9 cellular contexts compared by ENCODE assay signal in the genomic region with DNA sequence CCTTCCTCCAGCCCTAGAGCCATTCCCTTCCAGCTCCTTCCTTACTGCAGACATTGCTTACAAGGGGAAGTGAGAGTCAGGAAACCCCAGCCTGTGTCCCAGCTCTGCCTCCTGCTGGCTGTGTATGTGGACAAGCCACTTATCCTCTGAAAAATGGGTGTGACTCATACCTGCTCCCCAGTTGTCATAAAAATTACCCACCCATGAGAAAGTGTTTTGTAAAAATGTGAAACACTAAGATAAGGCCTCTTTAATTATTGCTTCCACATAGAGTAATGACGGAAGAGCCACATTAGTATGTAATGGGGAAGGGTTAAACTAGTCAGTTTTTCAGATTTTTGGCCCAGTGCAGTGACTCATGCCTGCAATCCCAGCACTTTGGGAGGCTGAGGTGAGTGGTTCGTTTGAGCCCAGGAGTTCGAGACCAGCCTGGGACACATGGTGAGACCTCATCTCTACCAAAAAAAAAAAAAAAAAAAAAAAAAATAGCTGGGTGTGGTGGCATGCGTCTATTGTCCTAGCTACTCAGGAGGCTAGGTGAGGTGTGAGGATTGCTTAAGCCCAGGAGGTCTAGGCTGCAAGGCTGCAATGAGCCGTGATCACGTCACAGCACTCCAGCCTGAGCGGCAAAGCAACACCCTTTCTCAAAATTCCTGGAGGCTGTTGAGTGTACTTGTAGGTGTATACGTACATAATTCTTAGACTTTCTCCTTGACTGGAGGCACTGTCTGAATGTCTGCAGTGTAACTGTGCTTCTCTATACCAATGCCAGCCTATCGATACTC.
DNase-seq lines count a peak whose midpoint lies in the region; ATAC-seq, FAIRE-seq and TF ChIP-seq lines count a peak whose summit lies in the region.
"Had no signal": no experiment of that assay in that cellular context is flagged by ENCODE, and none has a peak within 500 bp of the region (broad histone marks: within the 10 kb centered on the region; RNA-seq: fewer than 3 reads in every experiment).

No MANE protein-coding gene starts in this region.

- no peak for ATAC-seq in HG02973 (IDR thresholded peaks at IDR 0.05; ENCODE audit: unreplicated experiment)

- H3K4me3 ChIP-seq in stomach = no peak overlapping the region
- no peak overlapping the region for H3K4me3 ChIP-seq in testis
- no peak overlapping the region for H3K4me3 ChIP-seq in tibial artery

- intact Hi-C loops in stomach (cut with DNase I; ENCODE audit: low total_unique reads) (no loop called here), testis (cut with DNase I; ENCODE audit: low total_unique reads) (no loop called here), tibial artery (cut with DNase I; ENCODE audit: low total_unique reads) (no loop called here)

- no peak for TF ChIP-seq POLR2A in stomach (IDR thresholded peaks at IDR 0.05)
- TF ChIP-seq POLR2A in testis (IDR thresholded peaks at IDR 0.05) = no peak

- FAIRE-seq in RCC 7860 (lab: Jason Lieb, UNC) = peak; percentile 96

- WGBS in stomach, 5 donors = 86 to 93% (median 91%) methylated on average over 9 of the region's 9 CpGs
- WGBS in testis, 2 donors = 90 to 92% methylated on average over 9 of the region's 9 CpGs

- peak overlapping the region; percentile 30 for H3K4me3 Mint-ChIP-seq in glutamatergic neuron (ENCODE audit: unreplicated experiment)
- H3K4me3 Mint-ChIP-seq: activated B cell treated with CpG ODN at 0.5 μM for 24 hours had no signal

- H3K4me1 ChIP-seq in stomach (peaks cover 5 to 12% (median 10%) of the 10 kb centered on the region in 4 donors), testis (no peaks in the 10 kb centered on the region), tibial artery (no peaks in the 10 kb centered on the region)

- H3K27ac ChIP-seq in stomach (peak overlapping the region in 3 of 5 donors; percentile 54 to 77 (median 61)), testis (no peak overlapping the region), tibial artery (no peak overlapping the region)

- TF ChIP-seq CTCF in glutamatergic neuron (IDR thresholded peaks at IDR 0.05; ENCODE audit: partially characterized antibody, unreplicated experiment) (peak; percentile 23), stomach (IDR thresholded peaks at IDR 0.05) (no peak), testis (IDR thresholded peaks at IDR 0.05) (no peak), tibial artery (IDR thresholded peaks at IDR 0.05) (no peak)

- H3K9me3 Mint-ChIP-seq in glutamatergic neuron (ENCODE audit: unreplicated experiment) = peaks cover 2% of the 10 kb centered on the region
- H3K9me3 Mint-ChIP-seq: activated B cell treated with CpG ODN at 0.5 μM for 24 hours had no signal

- H3K4me1 Mint-ChIP-seq in glutamatergic neuron (ENCODE audit: low read depth, unreplicated experiment) = peaks cover 14% of the 10 kb centered on the region
- H3K4me1 Mint-ChIP-seq: activated B cell treated with CpG ODN at 0.5 μM for 24 hours had no signal

- no peaks in the 10 kb centered on the region for H3K9me3 ChIP-seq in stomach
- no peaks in the 10 kb centered on the region for H3K9me3 ChIP-seq in testis
- H3K9me3 ChIP-seq in tibial artery = no peaks in the 10 kb centered on the region

- H3K27me3 Mint-ChIP-seq in glutamatergic neuron (ENCODE audit: unreplicated experiment) = peaks cover 4% of the 10 kb centered on the region

- no peak for TF ChIP-seq EP300 in stomach (IDR thresholded peaks at IDR 0.05)

- H3K27ac Mint-ChIP-seq in glutamatergic neuron (ENCODE audit: unreplicated experiment) = no peak overlapping the region
- H3K27ac Mint-ChIP-seq: activated B cell treated with CpG ODN at 0.5 μM for 24 hours had no signal

- peaks cover 0 to 26% (median 21%) of the 10 kb centered on the region in 4 donors for H3K36me3 ChIP-seq in stomach
- no peaks in the 10 kb centered on the region for H3K36me3 ChIP-seq in testis (ENCODE audit: low read depth, missing control alignments)
- peaks cover 0 to 6% (median 0%) of the 10 kb centered on the region in 3 donors for H3K36me3 ChIP-seq in tibial artery

- H3K27me3 ChIP-seq in stomach (no peaks in the 10 kb centered on the region), testis (no peaks in the 10 kb centered on the region), tibial artery (peaks cover 0 to 13% of the 10 kb centered on the region in 2 donors)

- DNase-seq in DMS79 treated with DMSO at 0.1 percent for 48 hours (lab: John Stamatoyannopoulos, UW) (peak; percentile 24), DMS79 (lab: John Stamatoyannopoulos, UW) (no peak), RCC 7860 (ENCODE audit: low spot score) (peak; percentile 92), glutamatergic neuron (no peak), stomach (peak; percentile 39), testis (no peak), tibial artery (no peak)
- DNase-seq: activated B cell treated with CpG ODN at 0.5 μM for 24 hours had no signal

- H3K36me3 Mint-ChIP-seq in glutamatergic neuron (ENCODE audit: unreplicated experiment) = peaks cover 16% of the 10 kb centered on the region

Comparison
In these comparisons a context has a peak if more than half of its experiments do, and no peak if none do; other contexts are left out.
1. DNase-seq: peak in DMS79 treated with DMSO at 0.1 percent for 48 hours (single experiment), RCC 7860 (single experiment) and stomach (single experiment); none in DMS79 (single experiment), glutamatergic neuron (single experiment), testis (single experiment) and tibial artery (0 of 2).
2. H3K27ac ChIP-seq: peak in stomach (3 of 5); none in testis (0 of 2) and tibial artery (0 of 2).